22 cellular contexts compared by ENCODE assay signal in genomic region chr2:387980-388421, GRCh38.
DNase-seq lines count a peak whose midpoint lies in the region; ATAC-seq, FAIRE-seq and TF ChIP-seq lines count a peak whose summit lies in the region.
"Had no signal": no experiment of that assay in that cellular context is flagged by ENCODE, and none has a peak within 500 bp of the region (broad histone marks: within the 10 kb centered on the region; RNA-seq: fewer than 3 reads in every experiment).

No MANE protein-coding gene starts in this region.

- H3K27ac Mint-ChIP-seq in chondrocyte (ENCODE audit: unreplicated experiment) (no peak overlapping the region), osteocyte (ENCODE audit: unreplicated experiment) (no peak overlapping the region)
- H3K27ac Mint-ChIP-seq: CD4-positive, CD25-positive, alpha-beta regulatory T cell; CD8-positive, alpha-beta memory T cell; H9 had no signal

- DNase-seq in H7: peak; percentile 44
- DNase-seq in chondrocyte (ENCODE audit: low spot score): peak; percentile 82
- DNase-seq in osteocyte (ENCODE audit: extremely low spot score, unreplicated experiment): peak; percentile 75
- DNase-seq in cortex of kidney (lab: John Stamatoyannopoulos, UW): no peak
- no peak for DNase-seq in GM12892 (ENCODE audit: insufficient read length)
- DNase-seq: ACHN; BE2C; C1 segment of cervical spinal cord; CD4-positive, CD25-positive, alpha-beta regulatory T cell; CD8-positive, alpha-beta memory T cell; COR-L47; DMS 273 treated with DMSO at 0.1 percent for 48 hours; DMS53; DND-41; EL; GM23248; H9 had no signal

- H3K27me3 ChIP-seq in H7 (ENCODE audit: control insufficient read depth, insufficient read depth, low read length): 0 out of 2 replicates have a peak, but pooled peaks cover 1% of the 10 kb centered on the region
- H3K27me3 ChIP-seq: BE2C had no signal

- H3K4me3 ChIP-seq in H7 (ENCODE audit: insufficient read depth, low read depth, low read length): no peak overlapping the region
- H3K4me3 ChIP-seq: GM12878, GM23248 had no signal

- peaks cover 11% of the 10 kb centered on the region for H3K4me1 Mint-ChIP-seq in chondrocyte (ENCODE audit: low read depth)
- peaks cover 12% of the 10 kb centered on the region for H3K4me1 Mint-ChIP-seq in osteocyte (ENCODE audit: unreplicated experiment)

- no peaks in the 10 kb centered on the region for H3K36me3 ChIP-seq in H7 (replicated peaks; ENCODE audit: control insufficient read depth, insufficient read depth, low read length)
- H3K36me3 ChIP-seq: BE2C had no signal

- H3K4me3 Mint-ChIP-seq in chondrocyte (ENCODE audit: unreplicated experiment) (no peak overlapping the region), osteocyte (ENCODE audit: unreplicated experiment) (no peak overlapping the region)
- H3K4me3 Mint-ChIP-seq: CD4-positive, CD25-positive, alpha-beta regulatory T cell; CD8-positive, alpha-beta memory T cell; H9 had no signal

- H3K27me3 Mint-ChIP-seq in chondrocyte (ENCODE audit: low read depth): no peaks in the 10 kb centered on the region
- no peaks in the 10 kb centered on the region for H3K27me3 Mint-ChIP-seq in osteocyte (ENCODE audit: unreplicated experiment)
- H3K27me3 Mint-ChIP-seq: CD4-positive, CD25-positive, alpha-beta regulatory T cell; CD8-positive, alpha-beta memory T cell had no signal

- ATAC-seq in esophagus mucosa: peak; percentile 33
- ATAC-seq in GM21367 (IDR thresholded peaks at IDR 0.05; ENCODE audit: unreplicated experiment): no peak
- ATAC-seq: GM12878 had no signal

- no peaks in the 10 kb centered on the region for H3K9me3 Mint-ChIP-seq in chondrocyte (ENCODE audit: low read depth)
- no peaks in the 10 kb centered on the region for H3K9me3 Mint-ChIP-seq in osteocyte (ENCODE audit: unreplicated experiment)
- H3K9me3 Mint-ChIP-seq: CD8-positive, alpha-beta memory T cell had no signal

- TF ChIP-seq CTCF in chondrocyte (IDR thresholded peaks at IDR 0.05) (no peak), osteocyte (IDR thresholded peaks at IDR 0.05) (no peak)

- no peaks in the 10 kb centered on the region for H3K36me3 Mint-ChIP-seq in chondrocyte (ENCODE audit: low read depth)
- H3K36me3 Mint-ChIP-seq in osteocyte (ENCODE audit: unreplicated experiment): no peaks in the 10 kb centered on the region
- H3K36me3 Mint-ChIP-seq: CD4-positive, CD25-positive, alpha-beta regulatory T cell; CD8-positive, alpha-beta memory T cell had no signal

- TF ChIP-seq POLR2A in GM12892 (IDR thresholded peaks at IDR 0.05; ENCODE audit: low read depth, low read length): no peak

- no peak for FAIRE-seq in GM12892 (lab: Jason Lieb, UNC)
- FAIRE-seq: A204.1, GM12878, GM19239 had no signal

Comparison
In these comparisons a context has a peak if more than half of its experiments do, and no peak if none do; other contexts are left out.
1. DNase-seq: peak in H7 (single experiment), chondrocyte (single experiment) and osteocyte (single experiment); none in cortex of kidney (single experiment) and GM12892 (single experiment).